11 cellular contexts compared by ENCODE assay signal in the genomic region with DNA sequence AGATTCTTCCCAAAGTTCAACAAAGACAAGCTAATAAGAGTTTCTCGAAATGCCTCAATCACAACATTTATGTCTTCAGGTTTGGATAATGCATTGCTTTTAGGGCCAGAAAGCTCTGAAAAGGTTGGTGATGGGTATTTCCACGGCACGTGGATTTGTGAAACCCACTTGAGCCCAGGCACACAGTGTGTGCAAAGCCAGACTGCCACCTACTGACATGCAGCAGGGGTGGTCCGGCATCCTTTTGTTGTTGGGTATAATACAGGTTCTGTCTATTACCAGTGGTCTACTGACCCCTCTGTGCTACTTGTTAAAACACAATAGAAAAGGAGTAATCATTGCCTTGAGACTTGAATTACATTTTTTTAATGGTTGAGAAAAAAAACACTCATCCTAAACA.
A peak's percentile ranks its signal among the peaks of the same experiment; 100 is the strongest.
DNase-seq lines count a peak whose midpoint lies in the region; ATAC-seq, FAIRE-seq and TF ChIP-seq lines count a peak whose summit lies in the region.
"Had no signal": no experiment of that assay in that cellular context is flagged by ENCODE, and none has a peak within 500 bp of the region (broad histone marks: within the 10 kb centered on the region; RNA-seq: fewer than 3 reads in every experiment).

No MANE protein-coding gene starts in this region.

- no peak overlapping the region for H2BK5ac ChIP-seq in H9 (ENCODE audit: insufficient read length, low read length)

- H3K27ac ChIP-seq in H9 (ENCODE audit: insufficient read length, low read depth, low read length) (no peak overlapping the region), kidney (ENCODE audit: low read depth in 2 of 2, low read length in 2 of 2) (no peak overlapping the region), aorta (ENCODE audit: low read depth in 1 of 2, low read length in 2 of 2) (no peak overlapping the region)

- H3K36me3 Mint-ChIP-seq in H9 (ENCODE audit: insufficient read depth in 1 of 3, low read depth in 3 of 3): no peaks in the 10 kb centered on the region
- no peaks in the 10 kb centered on the region for H3K36me3 Mint-ChIP-seq in WTC11

- TF ChIP-seq CTCF in AG09319 (IDR thresholded peaks at IDR 0.05; ENCODE audit: low read depth, low read length) (peak; percentile 38), H9 (conservative IDR thresholded peaks at IDR 0.05) (peak; percentile 35; the same call in 2 of the 3 replicates), WTC11 (IDR thresholded peaks at IDR 0.05) (no peak), kidney (IDR thresholded peaks at IDR 0.05; ENCODE audit: borderline replicate concordance, extremely low read depth, insufficient read depth) (peak; percentile 47)

- H3K79me1 ChIP-seq in H9 (ENCODE audit: insufficient read depth, low read depth, low read length, poor library complexity, severe bottlenecking): no peaks in the 10 kb centered on the region

- H3K4me3 ChIP-seq in kidney (ENCODE audit: low read length in 2 of 2) (no peak overlapping the region), aorta (ENCODE audit: low read length in 2 of 2) (no peak overlapping the region)

- no peak overlapping the region for H4K8ac ChIP-seq in H9 (replicated peaks; ENCODE audit: insufficient read length, low read depth, low read length)

- no peak overlapping the region for H2BK20ac ChIP-seq in H9 (ENCODE audit: low read depth, low read length, poor library complexity, severe bottlenecking)

- H2AFZ ChIP-seq in H9 (ENCODE audit: low read length): no peak overlapping the region

- H3K4me3 Mint-ChIP-seq in H9 (no peak overlapping the region), WTC11 (no peak overlapping the region)
- H3K4me3 Mint-ChIP-seq: activated T-cell treated with anti-CD3 and anti-CD28 coated beads, Interleukin-2, amount 50 U/mL, for 72 hours had no signal

- H3K9me3 Mint-ChIP-seq in H9 (no peaks in the 10 kb centered on the region), WTC11 (peaks cover 6% of the 10 kb centered on the region)
- H3K9me3 Mint-ChIP-seq: activated T-cell treated with anti-CD3 and anti-CD28 coated beads, Interleukin-2, amount 50 U/mL, for 72 hours had no signal

- no peak overlapping the region for H3K4me2 ChIP-seq in H9 (ENCODE audit: insufficient read depth, insufficient read length, low read length)

- H3K27me3 Mint-ChIP-seq in H9 (ENCODE audit: low read depth) (no peaks in the 10 kb centered on the region), WTC11 (ENCODE audit: low read depth) (no peaks in the 10 kb centered on the region; the same call in 1 of the 2 replicates)

- H3K4me1 Mint-ChIP-seq in H9: peaks cover 5 to 10% of the 10 kb centered on the region in 2 experiments
- H3K4me1 Mint-ChIP-seq in WTC11: peaks cover 25% of the 10 kb centered on the region

- H3K9ac ChIP-seq in H9 (ENCODE audit: extremely low read depth, insufficient read length, low read length) (no peak overlapping the region), kidney (ENCODE audit: low read length in 2 of 2) (no peak overlapping the region)

- H3K23ac ChIP-seq in H9 (ENCODE audit: insufficient read length, low read depth, low read length): no peak overlapping the region

- H3K27ac Mint-ChIP-seq in H9 (no peak overlapping the region), WTC11 (no peak overlapping the region)
- H3K27ac Mint-ChIP-seq: activated T-cell treated with anti-CD3 and anti-CD28 coated beads, Interleukin-2, amount 50 U/mL, for 72 hours had no signal

- H3K9me3 ChIP-seq in H9 (ENCODE audit: control insufficient read depth, low read depth, low read length) (no peaks in the 10 kb centered on the region), kidney (ENCODE audit: control insufficient read depth in 1 of 2, low read length in 2 of 2) (no peaks in the 10 kb centered on the region), aorta (ENCODE audit: control insufficient read depth, low read length) (no peaks in the 10 kb centered on the region)

- no peaks in the 10 kb centered on the region for H3K4me1 ChIP-seq in H9 (ENCODE audit: insufficient read depth, low read length)
- peaks cover 0 to 4% of the 10 kb centered on the region in 2 donors for H3K4me1 ChIP-seq in kidney (ENCODE audit: control insufficient read depth in 1 of 2, insufficient read depth in 1 of 2, low read depth in 1 of 2, low read length in 2 of 2)
- H3K4me1 ChIP-seq in aorta (ENCODE audit: control insufficient read depth in 1 of 2, insufficient read depth in 2 of 2, low read length in 2 of 2): no peaks in the 10 kb centered on the region

- H3T11ph ChIP-seq in H9 (ENCODE audit: low read length): no peak overlapping the region

- FAIRE-seq in kidney (lab: Jason Lieb, UNC): no peak

- H3K4ac ChIP-seq in H9 (ENCODE audit: low read depth, low read length): no peak overlapping the region

- POLR2A ChIA-PET in WTC11 (lab: Charles Lee): no interaction called here

- no peak overlapping the region for H3K18ac ChIP-seq in H9 (ENCODE audit: insufficient read length, low read depth, low read length)

- DNase-seq in AG09319 (ENCODE audit: extremely low read depth, low read depth): no peak
- no peak for DNase-seq in H9
- peak; percentile 32 for DNase-seq in WTC11 (ENCODE audit: low spot score)
- no peak for DNase-seq in kidney
- DNase-seq in stimulated activated naive CD8-positive, alpha-beta T cell treated with anti-CD3 and anti-CD28 coated beads, Interleukin-15, Interleukin-2, amounts not matched to agents 100 U/mL and 50 U/mL, for 24 hours: no peak
- DNase-seq in NCI-H2081 (lab: John Stamatoyannopoulos, UW): no peak
- DNase-seq in aorta: no peak
- DNase-seq: activated T-cell treated with anti-CD3 and anti-CD28 coated beads, Interleukin-2, amount 50 U/mL, for 72 hours; NCI-H446; stimulated activated CD4-positive, alpha-beta T cell treated with anti-CD3 and anti-CD28 coated beads, Interleukin-4, amount 100 ng/mL, for 4 hours had no signal

- H4K5ac ChIP-seq in H9 (ENCODE audit: insufficient read length, low read depth, low read length): no peak overlapping the region

- intact Hi-C loops in kidney (cut with DNase I) (no loop called here), aorta (cut with DNase I) (no loop called here)

- peak; percentile 73 for ATAC-seq in WTC11
- no peak for ATAC-seq in stimulated activated naive CD8-positive, alpha-beta T cell treated with anti-CD3 and anti-CD28 coated beads, Interleukin-15, Interleukin-2, amounts not matched to agents 100 U/mL and 50 U/mL, for 24 hours
- no peak for ATAC-seq in aorta (ENCODE audit: low FRiP score)
- ATAC-seq in GM19467 (IDR thresholded peaks at IDR 0.05; ENCODE audit: unreplicated experiment): no peak
- ATAC-seq: activated T-cell treated with anti-CD3 and anti-CD28 coated beads, Interleukin-2, amount 50 U/mL, for 72 hours had no signal

- H4K20me1 ChIP-seq in H9 (ENCODE audit: control insufficient read depth, insufficient read depth, insufficient read length): no peaks in the 10 kb centered on the region

- no peak overlapping the region for H4K91ac ChIP-seq in H9 (ENCODE audit: insufficient read length, low read depth, low read length)

- no peak overlapping the region for H2BK15ac ChIP-seq in H9 (ENCODE audit: low read depth, low read length)

- no peak overlapping the region for H2AK5ac ChIP-seq in H9 (ENCODE audit: insufficient read length, low read length)

- H3K36me3 ChIP-seq in kidney (ENCODE audit: control insufficient read depth in 1 of 2, insufficient read depth in 2 of 2, low read length in 2 of 2) (no peaks in the 10 kb centered on the region), aorta (ENCODE audit: control insufficient read depth in 1 of 2, insufficient read depth in 2 of 2, low read length in 1 of 2) (no peaks in the 10 kb centered on the region)

- no peaks in the 10 kb centered on the region for H3K23me2 ChIP-seq in H9 (ENCODE audit: insufficient read length, low read depth, low read length, poor library complexity, severe bottlenecking)

- H2BK12ac ChIP-seq in H9 (ENCODE audit: insufficient read length, low read depth, low read length): no peak overlapping the region

- H3K27me3 ChIP-seq in H9 (ENCODE audit: insufficient read depth, low read length) (no peaks in the 10 kb centered on the region), aorta (ENCODE audit: control insufficient read depth in 1 of 2, insufficient read depth in 2 of 2, low read length in 1 of 2) (no peaks in the 10 kb centered on the region)

- no peak overlapping the region for H3K14ac ChIP-seq in H9 (ENCODE audit: insufficient read depth, low read length)

- no peak overlapping the region for H2BK120ac ChIP-seq in H9 (ENCODE audit: low read depth, low read length, poor library complexity, severe bottlenecking)

- WGBS in H9 (ENCODE audit: extremely low coverage, insufficient read length, low lambda C conversion rate): no CpG with 5 or more reads among the region's 4 CpGs
- WGBS in aorta, 2 donors: 40 to 54% methylated on average over 4 of the region's 4 CpGs

- no peaks in the 10 kb centered on the region for H3K79me2 ChIP-seq in H9 (ENCODE audit: insufficient read depth, low read length)

- no peak overlapping the region for H3K56ac ChIP-seq in H9 (ENCODE audit: insufficient read length, low read depth, low read length)

- CTCF ChIA-PET in WTC11 (lab: Charles Lee): no interaction called here

TF ChIP-seq in WTC11, 78 proteins besides CTCF, POLR2A, EP300 and RAD21:
- TF ChIP-seq CBFB (CRISPR knock-in tag; IDR thresholded peaks at IDR 0.05; ENCODE audit: low read depth): no peak
- no peak for TF ChIP-seq TEAD4 (CRISPR knock-in tag; IDR thresholded peaks at IDR 0.05)
- TF ChIP-seq, protein P1, sequence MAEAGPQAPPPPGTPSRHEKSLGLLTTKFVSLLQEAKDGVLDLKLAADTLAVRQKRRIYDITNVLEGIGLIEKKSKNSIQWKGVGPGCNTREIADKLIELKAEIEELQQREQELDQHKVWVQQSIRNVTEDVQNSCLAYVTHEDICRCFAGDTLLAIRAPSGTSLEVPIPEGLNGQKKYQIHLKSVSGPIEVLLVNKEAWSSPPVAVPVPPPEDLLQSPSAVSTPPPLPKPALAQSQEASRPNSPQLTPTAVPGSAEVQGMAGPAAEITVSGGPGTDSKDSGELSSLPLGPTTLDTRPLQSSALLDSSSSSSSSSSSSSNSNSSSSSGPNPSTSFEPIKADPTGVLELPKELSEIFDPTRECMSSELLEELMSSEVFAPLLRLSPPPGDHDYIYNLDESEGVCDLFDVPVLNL (CRISPR knock-in tag; IDR thresholded peaks at IDR 0.05; ENCODE audit: borderline replicate concordance, low read depth): no peak
- TF ChIP-seq ZNF219 (CRISPR knock-in tag; IDR thresholded peaks at IDR 0.05; ENCODE audit: borderline replicate concordance): no peak
